22 cellular contexts compared by ENCODE assay signal in the genomic region with DNA sequence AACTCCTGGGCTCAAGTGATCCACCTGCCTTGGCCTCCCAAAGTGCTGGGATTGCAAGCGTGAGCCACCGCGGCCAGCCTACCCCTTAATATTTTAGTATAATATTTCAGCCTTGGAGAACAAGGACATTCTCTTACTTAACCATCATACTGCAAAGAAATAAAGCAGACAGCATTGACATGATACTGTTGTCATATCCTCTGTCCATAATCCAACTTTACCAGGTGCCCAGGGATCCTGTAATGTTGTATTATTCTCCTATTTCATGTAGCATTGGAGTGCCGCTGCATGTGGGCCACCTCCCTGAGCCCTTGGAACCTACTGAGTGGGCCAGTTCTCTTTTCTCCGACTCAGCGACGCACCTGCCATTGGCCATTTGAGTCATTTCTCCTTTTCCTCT.
"Had no signal": no experiment of that assay in that cellular context is flagged by ENCODE, and none has a peak within 500 bp of the region (broad histone marks: within the 10 kb centered on the region; RNA-seq: fewer than 3 reads in every experiment).

No MANE protein-coding gene starts in this region.

- H3K4me3 ChIP-seq: MG63 had no signal

- FAIRE-seq: HTR-8/SVneo, RCC 7860 had no signal

- DNase-seq: KBM-7, MG63, NCI-H1092, NCI-H1105 treated with DMSO at 0.1 percent for 48 hours, NCI-H1417 treated with DMSO at 0.1 percent for 48 hours, NCI-H146, NCI-H1694 treated with DMSO at 0.1 percent for 48 hours, NCI-H1930, NCI-H2081, NCI-H2171, NCI-H226, NCI-H446, NCI-H510A, NCI-H524 treated with DMSO at 0.1 percent for 48 hours, NCI-H69, NCI-H774, RPMI8226, SHP77, SK-N-SH had no signal

- H3K9ac ChIP-seq: SK-N-SH had no signal

- H3K9me3 ChIP-seq: MG63, SK-N-SH had no signal

- H3K27ac ChIP-seq: HL-60 had no signal

- H3K4me2 ChIP-seq: SK-N-SH had no signal

- H3K27me3 ChIP-seq: MG63 had no signal
